ENCODE assay signal across 1 cellular context in genomic region chr9:89744730-89745129, GRCh38.
TF ChIP-seq lines count a peak whose summit lies in the region.

No MANE protein-coding gene starts in this region.

TF ChIP-seq in HCT116, 20 proteins besides CTCF, POLR2A, EP300 and RAD21 (continued from another document):
- TF ChIP-seq POLR2AphosphoS5 (IDR thresholded peaks at IDR 0.05; ENCODE audit: low read depth, low read length) (no peak), ELF1 (IDR thresholded peaks at IDR 0.05; ENCODE audit: borderline replicate concordance, low read depth) (no peak), REST (IDR thresholded peaks at IDR 0.05; ENCODE audit: low read depth) (no peak), JUND (IDR thresholded peaks at IDR 0.05) (no peak), SP1 (IDR thresholded peaks at IDR 0.05; ENCODE audit: low read depth) (no peak), TCF7L2 (IDR thresholded peaks at IDR 0.05; ENCODE audit: borderline replicate concordance, extremely low read depth, insufficient read depth, insufficient read length) (no peak), ZNF274 (IDR thresholded peaks at IDR 0.05; ENCODE audit: low read depth, low read length) (no peak)
- TF ChIP-seq, protein P1, sequence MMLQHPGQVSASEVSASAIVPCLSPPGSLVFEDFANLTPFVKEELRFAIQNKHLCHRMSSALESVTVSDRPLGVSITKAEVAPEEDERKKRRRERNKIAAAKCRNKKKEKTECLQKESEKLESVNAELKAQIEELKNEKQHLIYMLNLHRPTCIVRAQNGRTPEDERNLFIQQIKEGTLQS (IDR thresholded peaks at IDR 0.05) = no peak
- TF ChIP-seq, protein P2, sequence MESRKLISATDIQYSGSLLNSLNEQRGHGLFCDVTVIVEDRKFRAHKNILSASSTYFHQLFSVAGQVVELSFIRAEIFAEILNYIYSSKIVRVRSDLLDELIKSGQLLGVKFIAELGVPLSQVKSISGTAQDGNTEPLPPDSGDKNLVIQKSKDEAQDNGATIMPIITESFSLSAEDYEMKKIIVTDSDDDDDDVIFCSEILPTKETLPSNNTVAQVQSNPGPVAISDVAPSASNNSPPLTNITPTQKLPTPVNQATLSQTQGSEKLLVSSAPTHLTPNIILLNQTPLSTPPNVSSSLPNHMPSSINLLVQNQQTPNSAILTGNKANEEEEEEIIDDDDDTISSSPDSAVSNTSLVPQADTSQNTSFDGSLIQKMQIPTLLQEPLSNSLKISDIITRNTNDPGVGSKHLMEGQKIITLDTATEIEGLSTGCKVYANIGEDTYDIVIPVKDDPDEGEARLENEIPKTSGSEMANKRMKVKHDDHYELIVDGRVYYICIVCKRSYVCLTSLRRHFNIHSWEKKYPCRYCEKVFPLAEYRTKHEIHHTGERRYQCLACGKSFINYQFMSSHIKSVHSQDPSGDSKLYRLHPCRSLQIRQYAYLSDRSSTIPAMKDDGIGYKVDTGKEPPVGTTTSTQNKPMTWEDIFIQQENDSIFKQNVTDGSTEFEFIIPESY (IDR thresholded peaks at IDR 0.05; ENCODE audit: extremely low read depth, insufficient replicate concordance, low read length) = no peak
- TF ChIP-seq, protein P3, sequence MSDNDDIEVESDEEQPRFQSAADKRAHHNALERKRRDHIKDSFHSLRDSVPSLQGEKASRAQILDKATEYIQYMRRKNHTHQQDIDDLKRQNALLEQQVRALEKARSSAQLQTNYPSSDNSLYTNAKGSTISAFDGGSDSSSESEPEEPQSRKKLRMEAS (IDR thresholded peaks at IDR 0.05) = no peak
